In the genomic region with DNA sequence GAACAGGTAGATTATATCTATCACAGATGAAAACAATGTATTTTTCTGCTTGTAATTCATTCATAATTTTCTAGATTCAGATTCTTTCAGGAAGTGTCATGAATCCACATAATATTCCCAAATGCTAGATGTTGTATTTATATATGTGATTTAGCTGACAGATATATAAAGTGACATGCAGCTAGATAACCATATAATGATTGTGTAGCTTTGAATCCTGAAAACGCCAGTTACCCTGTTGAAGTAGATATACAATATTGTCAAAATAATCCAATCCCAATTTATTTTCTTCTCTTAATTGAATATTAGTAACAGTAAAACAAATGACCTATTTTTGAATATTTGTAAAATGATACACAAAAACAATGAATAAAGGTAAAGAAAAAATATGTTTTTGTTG, we compare ENCODE assay signal across 8 cellular contexts.
"Had no signal": no experiment of that assay in that cellular context is flagged by ENCODE, and none has a peak within 500 bp of the region (broad histone marks: within the 10 kb centered on the region; RNA-seq: fewer than 3 reads in every experiment).

No MANE protein-coding gene starts in this region.

- H3K4me3 ChIP-seq: GM12878 had no signal

- ATAC-seq: GM12878 had no signal

- FAIRE-seq: G401.6, GM12878, GM12891, GM12892, GM18507, GM19239 had no signal

- DNase-seq: GDM1, GF-D8 had no signal
